ENCODE assay signal across 9 cellular contexts in the genomic region with DNA sequence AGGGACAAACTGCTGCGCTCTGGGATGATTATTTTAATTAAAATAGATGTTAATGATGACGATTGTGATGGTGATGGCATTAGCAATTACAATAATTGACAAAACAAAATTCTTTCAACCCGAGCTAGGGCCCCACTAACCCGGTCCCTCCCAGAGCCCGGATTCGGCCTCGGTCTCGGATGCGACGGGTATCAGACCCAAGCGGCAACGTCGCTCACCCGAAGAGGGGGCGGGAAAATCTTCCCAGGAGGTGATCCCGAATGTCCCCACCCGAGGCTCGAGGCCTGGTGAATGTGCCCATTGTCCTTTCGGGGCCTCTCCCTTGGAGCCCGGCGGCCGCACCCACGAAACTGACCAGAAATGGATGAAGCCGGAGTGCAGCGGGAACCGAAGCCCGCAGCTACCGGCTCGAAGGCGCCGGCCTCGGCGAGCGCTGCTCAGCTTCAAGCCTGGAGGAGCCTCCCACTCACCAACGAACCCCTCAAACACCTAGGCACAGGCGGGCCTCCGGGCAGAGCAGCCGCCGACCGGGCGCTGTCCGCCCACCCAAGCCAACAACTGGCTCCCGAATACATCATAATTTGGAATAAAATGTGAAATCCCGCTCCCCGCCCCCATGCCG. TPM values are rescaled to one million over a fixed set of nuclear protein-coding genes. Genes with fewer than 3 reads are reported as not detected.
A peak's percentile ranks its signal among the peaks of the same experiment; 100 is the strongest.
DNase-seq lines count a peak whose midpoint lies in the region; ATAC-seq and TF ChIP-seq lines count a peak whose summit lies in the region.
"Had no signal": no experiment of that assay in that cellular context is flagged by ENCODE, and none has a peak within 500 bp of the region (broad histone marks: within the 10 kb centered on the region; RNA-seq: fewer than 3 reads in every experiment).

No MANE protein-coding gene starts in this region.

- no peak overlapping the region for H3K27ac Mint-ChIP-seq in central memory CD8-positive, alpha-beta T cell (ENCODE audit: low read depth)
- H3K27ac Mint-ChIP-seq in activated T-helper 2 cell treated with anti-CD3 and anti-CD28 coated beads, Interferon-gamma antibody, Interleukin-2, Interleukin-4, amounts not matched to agents 10 μg/mL and 5 μg/mL and 100 μg/mL, durations not matched to agents 14 hours and 24 hours and 36 hours, result no peak overlapping the region

- H3K9me3 Mint-ChIP-seq in central memory CD8-positive, alpha-beta T cell, result no peaks in the 10 kb centered on the region
- H3K9me3 Mint-ChIP-seq in activated T-helper 2 cell treated with anti-CD3 and anti-CD28 coated beads, Interferon-gamma antibody, Interleukin-2, Interleukin-4, amounts not matched to agents 10 μg/mL and 5 μg/mL and 100 μg/mL, durations not matched to agents 14 hours and 24 hours and 36 hours, result no peaks in the 10 kb centered on the region

- H3K27me3 Mint-ChIP-seq in central memory CD8-positive, alpha-beta T cell, result no peaks in the 10 kb centered on the region
- peaks cover 82% of the 10 kb centered on the region for H3K27me3 Mint-ChIP-seq in activated T-helper 2 cell treated with anti-CD3 and anti-CD28 coated beads, Interferon-gamma antibody, Interleukin-2, Interleukin-4, amounts not matched to agents 10 μg/mL and 5 μg/mL and 100 μg/mL, durations not matched to agents 14 hours and 24 hours and 36 hours (ENCODE audit: low read depth)

- H3K4me1 ChIP-seq in cardiac muscle cell (ENCODE audit: low read depth) (peaks cover 9% of the 10 kb centered on the region), mesodermal cell (ENCODE audit: control insufficient read depth, insufficient read depth, low read length, poor library complexity, severe bottlenecking) (peaks cover 30% of the 10 kb centered on the region), urinary bladder (ENCODE audit: insufficient read depth) (peaks cover 4% of the 10 kb centered on the region)

- DNase-seq in cardiac muscle cell (ENCODE audit: low read depth in 1 of 2, low spot score in 1 of 2) (peak; percentile 22 to 53), cardiac septum (ENCODE audit: low spot score) (no peak), NCI-H2107 (lab: John Stamatoyannopoulos, UW) (no peak)
- DNase-seq in central memory CD8-positive, alpha-beta T cell (ENCODE audit: low spot score in 2 of 2), result no peak
- no peak for DNase-seq in activated CD4-positive, CD25-positive, alpha-beta regulatory T cell (lab: John Stamatoyannopoulos, UW)
- no peak for DNase-seq in activated T-helper 2 cell treated with anti-CD3 and anti-CD28 coated beads, Interferon-gamma antibody, Interleukin-2, Interleukin-4, amounts not matched to agents 10 μg/mL and 5 μg/mL and 100 μg/mL, durations not matched to agents 14 hours and 24 hours and 36 hours (ENCODE audit: low spot score)
- DNase-seq: activated CD8-positive, alpha-beta memory T cell treated with anti-CD3 and anti-CD28 coated beads, Interleukin-2, amount 50 U/mL, for 4 hours had no signal

- no peak overlapping the region for H3K4me3 ChIP-seq in cardiac muscle cell
- H3K4me3 ChIP-seq in mesodermal cell (ENCODE audit: extremely low read depth, insufficient read depth, low read length, poor library complexity, severe bottlenecking), result peak overlapping the region; percentile 37
- peak overlapping the region; percentile 42 for H3K4me3 ChIP-seq in urinary bladder (ENCODE audit: low read depth, low read length)

- WGBS in mesodermal cell (ENCODE audit: insufficient coverage in 2 of 2), 2 experiments, result 0% methylated on average over 30 to 32 of the region's 46 CpGs
- 5% methylated on average over 46 of the region's 46 CpGs for WGBS in urinary bladder

- H3K27me3 ChIP-seq in cardiac muscle cell, result peaks cover 97% of the 10 kb centered on the region

- H3K4me3 Mint-ChIP-seq in central memory CD8-positive, alpha-beta T cell, result peak overlapping the region; percentile 77
- no peak overlapping the region for H3K4me3 Mint-ChIP-seq in activated T-helper 2 cell treated with anti-CD3 and anti-CD28 coated beads, Interferon-gamma antibody, Interleukin-2, Interleukin-4, amounts not matched to agents 10 μg/mL and 5 μg/mL and 100 μg/mL, durations not matched to agents 14 hours and 24 hours and 36 hours (ENCODE audit: low read depth)

- H3K36me3 ChIP-seq in cardiac muscle cell (no peaks in the 10 kb centered on the region), mesodermal cell (ENCODE audit: control insufficient read depth, insufficient read depth, low read length) (no peaks in the 10 kb centered on the region), urinary bladder (ENCODE audit: insufficient read depth) (no peaks in the 10 kb centered on the region)

- ATAC-seq in central memory CD8-positive, alpha-beta T cell (replicated peaks; ENCODE audit: extremely low read depth, poor library complexity, severe bottlenecking), result peak; percentile 26

- H3K4me1 Mint-ChIP-seq in central memory CD8-positive, alpha-beta T cell, result peaks cover 31% of the 10 kb centered on the region
- H3K4me1 Mint-ChIP-seq in activated T-helper 2 cell treated with anti-CD3 and anti-CD28 coated beads, Interferon-gamma antibody, Interleukin-2, Interleukin-4, amounts not matched to agents 10 μg/mL and 5 μg/mL and 100 μg/mL, durations not matched to agents 14 hours and 24 hours and 36 hours (ENCODE audit: low read depth), result peaks cover 30% of the 10 kb centered on the region

- no peaks in the 10 kb centered on the region for H3K9me3 ChIP-seq in cardiac muscle cell (ENCODE audit: low read depth)
- no peaks in the 10 kb centered on the region for H3K9me3 ChIP-seq in mesodermal cell (ENCODE audit: control insufficient read depth, low read length)

- no peak overlapping the region for H3K27ac ChIP-seq in cardiac muscle cell
- H3K27ac ChIP-seq in mesodermal cell (ENCODE audit: low read depth, low read length, severe bottlenecking), result no peak overlapping the region
- H3K27ac ChIP-seq in urinary bladder (ENCODE audit: low read depth), result no peak overlapping the region

- intact Hi-C loops in cardiac septum (cut with DNase I), result no loop called here
- intact Hi-C loops in activated T-helper 2 cell treated with anti-CD3 and anti-CD28 coated beads, Interferon-gamma antibody, Interleukin-2, Interleukin-4, amounts not matched to agents 10 μg/mL and 5 μg/mL and 100 μg/mL, durations not matched to agents 14 hours and 24 hours and 36 hours (cut with micrococcal nuclease), result loop anchor here (2.0 to 5.0 kb wide), 3 partner anchors 206 to 739 kb away; no protein-coding TSS in a partner anchor

- H3K36me3 Mint-ChIP-seq in central memory CD8-positive, alpha-beta T cell (ENCODE audit: insufficient read depth), result peaks cover 7% of the 10 kb centered on the region
- no peaks in the 10 kb centered on the region for H3K36me3 Mint-ChIP-seq in activated T-helper 2 cell treated with anti-CD3 and anti-CD28 coated beads, Interferon-gamma antibody, Interleukin-2, Interleukin-4, amounts not matched to agents 10 μg/mL and 5 μg/mL and 100 μg/mL, durations not matched to agents 14 hours and 24 hours and 36 hours (ENCODE audit: low read depth)

- TF ChIP-seq CTCF in cardiac muscle cell (IDR thresholded peaks at IDR 0.05; ENCODE audit: low read depth, low read length), result no peak

RNA-seq across cellular contexts. Expression of a gene that starts 1.2 kb away (rescaled TPM):
- total RNA-seq in cardiac muscle cell, result 0.04 and 0.30 TPM in 2 replicates
- 0.32 and 0.55 TPM in 2 replicates for polyA plus RNA-seq in cardiac muscle cell
- total RNA-seq in cardiac septum, result 1.9 TPM
- 10.4 TPM for polyA plus RNA-seq in mesodermal cell (2013, experiment 1 of 2)
- polyA plus RNA-seq in mesodermal cell (2013, experiment 2 of 2), result 6.3 TPM
- 4.2 TPM for total RNA-seq in urinary bladder
- 4.0 TPM for polyA plus RNA-seq in urinary bladder
- not detected in 2 replicates for total RNA-seq in activated T-helper 2 cell treated with anti-CD3 and anti-CD28 coated beads, Interferon-gamma antibody, Interleukin-2, Interleukin-4, amounts not matched to agents 10 μg/mL and 5 μg/mL and 100 μg/mL, durations not matched to agents 14 hours and 24 hours and 36 hours

RNA-seq across cellular contexts. Expression of a gene that starts 41.0 kb away (rescaled TPM):
- total RNA-seq in cardiac muscle cell (not detected in 2 replicates), cardiac septum (not detected), urinary bladder (not detected)
- polyA plus RNA-seq in cardiac muscle cell (not detected in 2 replicates), urinary bladder (0.20 TPM)
- not detected for polyA plus RNA-seq in mesodermal cell (2013, experiment 1 of 2)
- polyA plus RNA-seq in mesodermal cell (2013, experiment 2 of 2), result not detected
- not detected in 2 replicates for total RNA-seq in activated T-helper 2 cell treated with anti-CD3 and anti-CD28 coated beads, Interferon-gamma antibody, Interleukin-2, Interleukin-4, amounts not matched to agents 10 μg/mL and 5 μg/mL and 100 μg/mL, durations not matched to agents 14 hours and 24 hours and 36 hours

Comparison
In these comparisons a context has a peak if more than half of its experiments do, and no peak if none do; other contexts are left out.
1. DNase-seq: peak in cardiac muscle cell (2 of 2); none in cardiac septum (single experiment), central memory CD8-positive, alpha-beta T cell (0 of 2), activated CD4-positive, CD25-positive, alpha-beta regulatory T cell (0 of 4), NCI-H2107 (single experiment) and activated T-helper 2 cell treated with anti-CD3 and anti-CD28 coated beads, Interferon-gamma antibody, Interleukin-2, Interleukin-4, amounts not matched to agents 10 μg/mL and 5 μg/mL and 100 μg/mL, durations not matched to agents 14 hours and 24 hours and 36 hours (single experiment).